8 cellular contexts compared by ENCODE assay signal in the genomic region with DNA sequence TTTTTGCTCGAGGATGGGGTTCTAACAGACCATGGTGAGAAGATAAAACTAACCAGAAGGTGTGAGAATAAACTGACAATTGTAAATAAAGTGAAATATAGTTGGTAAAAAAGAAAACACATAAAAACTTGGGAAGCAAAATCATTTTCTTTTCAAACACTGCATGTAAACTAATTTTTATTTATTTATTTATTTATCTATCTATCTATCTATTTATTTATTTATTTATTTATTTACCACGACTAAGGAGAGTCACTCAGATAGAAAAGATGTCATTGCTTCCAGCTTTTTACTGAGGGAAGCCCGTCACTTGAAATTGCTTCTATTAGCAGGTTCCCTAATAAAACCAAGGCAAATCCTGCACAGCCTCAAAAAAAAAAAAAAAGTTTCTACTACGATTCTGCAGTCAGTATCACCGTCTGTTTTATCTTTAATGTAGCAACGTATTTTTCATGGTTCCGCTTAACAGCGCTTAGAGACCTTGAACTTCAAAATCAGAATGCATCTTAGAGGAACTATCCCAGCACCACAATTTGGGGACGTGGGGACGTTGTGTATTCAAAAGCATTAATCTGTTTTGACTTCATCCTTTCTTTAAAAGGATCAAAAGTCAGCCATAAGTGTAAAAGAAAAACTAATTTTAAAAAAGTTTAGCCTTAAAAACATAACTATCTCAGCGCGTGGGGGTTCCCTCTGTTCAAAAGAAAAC. TPM values are rescaled to one million over a fixed set of nuclear protein-coding genes. Genes with fewer than 3 reads are reported as not detected.
DNase-seq lines count a peak whose midpoint lies in the region; ATAC-seq and TF ChIP-seq lines count a peak whose summit lies in the region.

No MANE protein-coding gene starts in this region.

- peaks cover 21% of the 10 kb centered on the region for H3K27me3 Mint-ChIP-seq in CD4-positive, alpha-beta T cell

- peak overlapping the region; percentile 71 for H3K27ac ChIP-seq in CD4-positive, alpha-beta T cell (ENCODE audit: low read depth, low read length)
- H3K27ac ChIP-seq in Karpas-422 (ENCODE audit: low read length) (no peak overlapping the region), liver (ENCODE audit: low read depth in 1 of 2, low read length in 2 of 2) (peak overlapping the region; percentile 74 to 81), tibial nerve (peak overlapping the region; percentile 94 to 99 (median 98))

- H3K9me3 Mint-ChIP-seq in CD4-positive, alpha-beta T cell: no peaks in the 10 kb centered on the region

- H3K36me3 ChIP-seq in Karpas-422 (ENCODE audit: insufficient read depth, low read length) (no peaks in the 10 kb centered on the region), liver (ENCODE audit: control insufficient read depth in 4 of 4, insufficient read depth in 3 of 4, low read depth in 1 of 4, low read length in 3 of 4) (no peaks in the 10 kb centered on the region), tibial nerve (no peaks in the 10 kb centered on the region)

- no peaks in the 10 kb centered on the region for H3K79me2 ChIP-seq in Karpas-422 (ENCODE audit: low read length)

- TF ChIP-seq CTCF in CD4-positive, alpha-beta T cell (IDR thresholded peaks at IDR 0.05): no peak
- TF ChIP-seq CTCF in astrocyte of the spinal cord (IDR thresholded peaks at IDR 0.05; ENCODE audit: low read depth, low read length) (no peak), liver (IDR thresholded peaks at IDR 0.05; ENCODE audit: low read depth, low read length, missing input control) (no peak), tibial nerve (IDR thresholded peaks at IDR 0.05) (no peak)

- no peak for TF ChIP-seq EP300 in tibial nerve (IDR thresholded peaks at IDR 0.05)

- H3K9me3 ChIP-seq in CD4-positive, alpha-beta T cell (ENCODE audit: control insufficient read depth, low read length): no peaks in the 10 kb centered on the region
- H3K9me3 ChIP-seq in Karpas-422 (ENCODE audit: low read length) (no peaks in the 10 kb centered on the region), liver (ENCODE audit: control insufficient read depth in 4 of 4, low read length in 3 of 4) (no peaks in the 10 kb centered on the region), tibial nerve (no peaks in the 10 kb centered on the region)

- H3K4me1 ChIP-seq in Karpas-422 (ENCODE audit: low read length) (peaks cover 19% of the 10 kb centered on the region), liver (ENCODE audit: control insufficient read depth in 4 of 4, insufficient read depth in 4 of 4, low read length in 3 of 4) (peaks cover 1 to 18% (median 7%) of the 10 kb centered on the region in 4 donors), tibial nerve (peaks cover 0 to 30% (median 4%) of the 10 kb centered on the region in 4 donors)

- intact Hi-C loops in CD4-positive, alpha-beta T cell (cut with DNase I, micrococcal nuclease): loop anchor here (1.0 to 10.0 kb wide), 9 partner anchors 22 to 734 kb away; a partner anchor contains a TSS

- no peak for ATAC-seq in CD4-positive, alpha-beta T cell (ENCODE audit: poor library complexity)

- TF ChIP-seq RAD21 in liver (IDR thresholded peaks at IDR 0.05): no peak

- H4K20me1 ChIP-seq in Karpas-422 (ENCODE audit: insufficient read depth, low read depth, low read length): no peaks in the 10 kb centered on the region

- H3K4me1 Mint-ChIP-seq in CD4-positive, alpha-beta T cell (ENCODE audit: low read depth): peaks cover 59% of the 10 kb centered on the region

- peak overlapping the region; percentile 75 for H3K9ac ChIP-seq in Karpas-422 (ENCODE audit: low read length)
- peak overlapping the region in 1 of 2 donors; percentile 85 for H3K9ac ChIP-seq in liver (ENCODE audit: low read depth in 1 of 2, low read length in 2 of 2)

- no peaks in the 10 kb centered on the region for H3K27me3 ChIP-seq in CD4-positive, alpha-beta T cell (ENCODE audit: control insufficient read depth, insufficient read depth, low read length)
- H3K27me3 ChIP-seq in Karpas-422 (ENCODE audit: low read length): no peaks in the 10 kb centered on the region
- no peaks in the 10 kb centered on the region for H3K27me3 ChIP-seq in liver (ENCODE audit: control insufficient read depth in 4 of 4, insufficient read depth in 4 of 4, low read length in 3 of 4)
- H3K27me3 ChIP-seq in tibial nerve: no peaks in the 10 kb centered on the region

- H3K4me3 Mint-ChIP-seq in CD4-positive, alpha-beta T cell: peak overlapping the region; percentile 96

- H3K4me3 ChIP-seq in Karpas-422 (ENCODE audit: low read length): peak overlapping the region; percentile 72
- H3K4me3 ChIP-seq in astrocyte of the spinal cord (ENCODE audit: low read depth, low read length): peak overlapping the region; percentile 58
- peak overlapping the region; percentile 82 to 97 (median 87) for H3K4me3 ChIP-seq in liver (ENCODE audit: low read depth in 1 of 3, low read length in 3 of 3)
- H3K4me3 ChIP-seq in tibial nerve: peak overlapping the region; percentile 58 to 95 (median 84)

- H2AFZ ChIP-seq in Karpas-422 (ENCODE audit: low read length): peak overlapping the region; percentile 97

- CTCF ChIA-PET in CD4-positive, alpha-beta T cell (lab: Charles Lee): no interaction called here

- peaks cover 16% of the 10 kb centered on the region for H3K36me3 Mint-ChIP-seq in CD4-positive, alpha-beta T cell (ENCODE audit: low read depth)

- no peak for TF ChIP-seq POLR2A in tibial nerve (IDR thresholded peaks at IDR 0.05)

- peak overlapping the region; percentile 97 for H3K4me2 ChIP-seq in Karpas-422 (ENCODE audit: low read depth, low read length, poor library complexity, severe bottlenecking)

- DNase-seq in CD4-positive, alpha-beta T cell: no peak
- DNase-seq in Karpas-422 (peak; percentile 42), astrocyte of the spinal cord (ENCODE audit: low read depth, low spot score) (peak; percentile 18), tibial nerve (ENCODE audit: low spot score in 2 of 2) (no peak), HuH-7.5 (ENCODE audit: low spot score) (no peak), activated gamma-delta T cell treated with Interleukin-2 at 50 U/mL for 16 hours (no peak), D341Med (ENCODE audit: low spot score) (no peak)

- POLR2A ChIA-PET in CD4-positive, alpha-beta T cell (lab: Charles Lee): no interaction called here

- 41% methylated on average over 12 of the region's 12 CpGs for WGBS in liver
- 21 to 27% methylated on average over 12 of the region's 12 CpGs for WGBS in tibial nerve, 2 donors

- H3K9me2 ChIP-seq in Karpas-422 (replicated peaks; ENCODE audit: insufficient read depth, low read length): no peaks in the 10 kb centered on the region

- H3K27ac Mint-ChIP-seq in CD4-positive, alpha-beta T cell: peak overlapping the region; percentile 97

- in situ Hi-C loops in astrocyte of the spinal cord (cut with HindIII; ENCODE audit: low sequenced_read_pairs): no loop called here

TF ChIP-seq in liver, 16 proteins besides CTCF, POLR2A, EP300 and RAD21 (continues in another document):
- TF ChIP-seq EGR1 (IDR thresholded peaks at IDR 0.05; ENCODE audit: low read depth in 2 of 2) (no peak), FOXA2 (IDR thresholded peaks at IDR 0.05) (no peak), RXRA (IDR thresholded peaks at IDR 0.05) (no peak), FOXA1 (IDR thresholded peaks at IDR 0.05) (no peak), YY1 (IDR thresholded peaks at IDR 0.05) (no peak), GABPA (IDR thresholded peaks at IDR 0.05 in 1 of 2, conservative IDR thresholded peaks at IDR 0.05 in 1 of 2) (no peak), NR2F2 (IDR thresholded peaks at IDR 0.05) (no peak), TAF1 (conservative IDR thresholded peaks at IDR 0.05) (no peak), HNF4G (IDR thresholded peaks at IDR 0.05) (no peak)
- TF ChIP-seq, protein P1, sequence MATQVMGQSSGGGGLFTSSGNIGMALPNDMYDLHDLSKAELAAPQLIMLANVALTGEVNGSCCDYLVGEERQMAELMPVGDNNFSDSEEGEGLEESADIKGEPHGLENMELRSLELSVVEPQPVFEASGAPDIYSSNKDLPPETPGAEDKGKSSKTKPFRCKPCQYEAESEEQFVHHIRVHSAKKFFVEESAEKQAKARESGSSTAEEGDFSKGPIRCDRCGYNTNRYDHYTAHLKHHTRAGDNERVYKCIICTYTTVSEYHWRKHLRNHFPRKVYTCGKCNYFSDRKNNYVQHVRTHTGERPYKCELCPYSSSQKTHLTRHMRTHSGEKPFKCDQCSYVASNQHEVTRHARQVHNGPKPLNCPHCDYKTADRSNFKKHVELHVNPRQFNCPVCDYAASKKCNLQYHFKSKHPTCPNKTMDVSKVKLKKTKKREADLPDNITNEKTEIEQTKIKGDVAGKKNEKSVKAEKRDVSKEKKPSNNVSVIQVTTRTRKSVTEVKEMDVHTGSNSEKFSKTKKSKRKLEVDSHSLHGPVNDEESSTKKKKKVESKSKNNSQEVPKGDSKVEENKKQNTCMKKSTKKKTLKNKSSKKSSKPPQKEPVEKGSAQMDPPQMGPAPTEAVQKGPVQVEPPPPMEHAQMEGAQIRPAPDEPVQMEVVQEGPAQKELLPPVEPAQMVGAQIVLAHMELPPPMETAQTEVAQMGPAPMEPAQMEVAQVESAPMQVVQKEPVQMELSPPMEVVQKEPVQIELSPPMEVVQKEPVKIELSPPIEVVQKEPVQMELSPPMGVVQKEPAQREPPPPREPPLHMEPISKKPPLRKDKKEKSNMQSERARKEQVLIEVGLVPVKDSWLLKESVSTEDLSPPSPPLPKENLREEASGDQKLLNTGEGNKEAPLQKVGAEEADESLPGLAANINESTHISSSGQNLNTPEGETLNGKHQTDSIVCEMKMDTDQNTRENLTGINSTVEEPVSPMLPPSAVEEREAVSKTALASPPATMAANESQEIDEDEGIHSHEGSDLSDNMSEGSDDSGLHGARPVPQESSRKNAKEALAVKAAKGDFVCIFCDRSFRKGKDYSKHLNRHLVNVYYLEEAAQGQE (IDR thresholded peaks at IDR 0.05): no peak
- TF ChIP-seq, protein P2, sequence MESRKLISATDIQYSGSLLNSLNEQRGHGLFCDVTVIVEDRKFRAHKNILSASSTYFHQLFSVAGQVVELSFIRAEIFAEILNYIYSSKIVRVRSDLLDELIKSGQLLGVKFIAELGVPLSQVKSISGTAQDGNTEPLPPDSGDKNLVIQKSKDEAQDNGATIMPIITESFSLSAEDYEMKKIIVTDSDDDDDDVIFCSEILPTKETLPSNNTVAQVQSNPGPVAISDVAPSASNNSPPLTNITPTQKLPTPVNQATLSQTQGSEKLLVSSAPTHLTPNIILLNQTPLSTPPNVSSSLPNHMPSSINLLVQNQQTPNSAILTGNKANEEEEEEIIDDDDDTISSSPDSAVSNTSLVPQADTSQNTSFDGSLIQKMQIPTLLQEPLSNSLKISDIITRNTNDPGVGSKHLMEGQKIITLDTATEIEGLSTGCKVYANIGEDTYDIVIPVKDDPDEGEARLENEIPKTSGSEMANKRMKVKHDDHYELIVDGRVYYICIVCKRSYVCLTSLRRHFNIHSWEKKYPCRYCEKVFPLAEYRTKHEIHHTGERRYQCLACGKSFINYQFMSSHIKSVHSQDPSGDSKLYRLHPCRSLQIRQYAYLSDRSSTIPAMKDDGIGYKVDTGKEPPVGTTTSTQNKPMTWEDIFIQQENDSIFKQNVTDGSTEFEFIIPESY (IDR thresholded peaks at IDR 0.05): no peak

RNA-seq across cellular contexts. Expression of a gene that starts 33.2 kb away (rescaled TPM):
- not detected for total RNA-seq in CD4-positive, alpha-beta T cell
- not detected in 2 replicates for total RNA-seq in Karpas-422 (2014; rRNA removed; shearing (Covaris generic); ENCODE audit: low replicate concordance)
- total RNA-seq in liver: not detected
- not detected for polyA plus RNA-seq in liver
- total RNA-seq in tibial nerve: not detected

Comparison
In these comparisons a context has a peak if more than half of its experiments do, and no peak if none do; other contexts are left out.
1. DNase-seq: peak in Karpas-422 (single experiment) and astrocyte of the spinal cord (single experiment); none in CD4-positive, alpha-beta T cell (0 of 10), tibial nerve (0 of 2), HuH-7.5 (single experiment), activated gamma-delta T cell treated with Interleukin-2 at 50 U/mL for 16 hours (single experiment) and D341Med (single experiment).
2. Peak in every context shown above with its lines, with median percentiles within 50 percentile points of each other: H3K4me3 ChIP-seq.